1 cellular context compared by ENCODE assay signal in the genomic region with DNA sequence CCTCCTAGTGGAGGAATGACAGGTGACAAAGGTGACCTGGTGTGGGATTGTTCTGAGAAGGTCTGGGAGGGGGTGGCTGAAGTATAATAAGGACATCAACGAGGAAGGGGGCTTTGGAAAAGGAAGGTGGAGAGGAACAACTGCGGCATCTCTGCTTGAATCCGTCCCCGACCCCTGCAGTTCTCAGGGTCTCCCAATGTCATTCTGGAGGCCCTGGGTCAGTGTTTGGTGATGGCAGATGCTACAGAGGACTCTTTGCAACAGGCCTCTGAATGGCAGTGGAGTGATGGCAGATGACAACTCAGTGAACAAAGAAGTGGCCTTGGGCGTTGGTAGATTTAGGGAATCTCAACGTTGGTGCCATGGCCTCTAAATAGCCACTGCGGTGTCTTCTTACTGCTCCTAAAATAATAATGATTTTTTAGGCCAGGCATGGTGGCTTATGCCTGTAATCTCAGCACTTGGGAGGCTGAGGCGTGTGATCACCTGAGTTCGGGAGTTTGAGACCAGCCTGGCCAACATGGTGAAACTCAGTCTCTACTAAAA.
TF ChIP-seq lines count a peak whose summit lies in the region.

No MANE protein-coding gene starts in this region.

TF ChIP-seq in IMR-90, 13 proteins besides CTCF, POLR2A, EP300 and RAD21:
- TF ChIP-seq MAFK (IDR thresholded peaks at IDR 0.05; ENCODE audit: low read depth, low read length) (no peak), NFE2L2 (IDR thresholded peaks at IDR 0.05; ENCODE audit: low read depth, low read length) (no peak), CHD1 (IDR thresholded peaks at IDR 0.05; ENCODE audit: low read depth, low read length) (no peak), RFX5 (IDR thresholded peaks at IDR 0.05; ENCODE audit: low read depth, low read length) (no peak), SMC3 (IDR thresholded peaks at IDR 0.05; ENCODE audit: low read depth, low read length) (no peak), MXI1 (IDR thresholded peaks at IDR 0.05; ENCODE audit: borderline replicate concordance, low read depth, low read length) (no peak), FOS (IDR thresholded peaks at IDR 0.05; ENCODE audit: low read depth, low read length) (no peak), BHLHE40 (IDR thresholded peaks at IDR 0.05; ENCODE audit: low read depth, low read length) (no peak), MAZ (IDR thresholded peaks at IDR 0.05; ENCODE audit: borderline replicate concordance, low read depth, low read length) (no peak), CEBPB (IDR thresholded peaks at IDR 0.05; ENCODE audit: low read depth, low read length) (no peak), RCOR1 (IDR thresholded peaks at IDR 0.05; ENCODE audit: insufficient replicate concordance, low read length) (no peak), USF2 (IDR thresholded peaks at IDR 0.05; ENCODE audit: low read depth, low read length) (no peak)
- TF ChIP-seq, protein P1, sequence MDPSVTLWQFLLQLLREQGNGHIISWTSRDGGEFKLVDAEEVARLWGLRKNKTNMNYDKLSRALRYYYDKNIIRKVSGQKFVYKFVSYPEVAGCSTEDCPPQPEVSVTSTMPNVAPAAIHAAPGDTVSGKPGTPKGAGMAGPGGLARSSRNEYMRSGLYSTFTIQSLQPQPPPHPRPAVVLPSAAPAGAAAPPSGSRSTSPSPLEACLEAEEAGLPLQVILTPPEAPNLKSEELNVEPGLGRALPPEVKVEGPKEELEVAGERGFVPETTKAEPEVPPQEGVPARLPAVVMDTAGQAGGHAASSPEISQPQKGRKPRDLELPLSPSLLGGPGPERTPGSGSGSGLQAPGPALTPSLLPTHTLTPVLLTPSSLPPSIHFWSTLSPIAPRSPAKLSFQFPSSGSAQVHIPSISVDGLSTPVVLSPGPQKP (IDR thresholded peaks at IDR 0.05; ENCODE audit: borderline replicate concordance, low read depth, low read length) = no peak
